15 cellular contexts compared by ENCODE assay signal in the genomic region with DNA sequence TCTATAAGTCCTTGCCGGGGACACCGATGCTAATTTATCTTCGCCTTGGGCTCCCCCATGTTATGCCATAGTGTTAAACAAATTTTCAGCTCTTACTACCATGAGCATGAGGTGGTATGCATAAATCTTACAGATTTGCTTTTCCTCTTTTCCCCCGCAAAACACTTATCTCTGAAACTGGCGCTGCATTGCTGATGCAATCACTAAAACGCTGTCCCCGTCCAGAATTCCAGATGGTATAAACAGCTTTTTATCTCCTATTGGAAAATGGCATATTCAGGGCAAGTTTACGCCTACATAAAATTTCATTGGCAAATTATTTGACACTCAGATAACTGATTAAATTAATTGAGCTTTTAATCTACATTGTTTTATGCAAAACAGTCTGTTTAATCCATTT.
DNase-seq lines count a peak whose midpoint lies in the region; ATAC-seq and TF ChIP-seq lines count a peak whose summit lies in the region.
"Had no signal": no experiment of that assay in that cellular context is flagged by ENCODE, and none has a peak within 500 bp of the region (broad histone marks: within the 10 kb centered on the region; RNA-seq: fewer than 3 reads in every experiment).

No MANE protein-coding gene starts in this region.

- H3K9me2 ChIP-seq in SK-N-SH, result no peaks in the 10 kb centered on the region

- H3K79me1 ChIP-seq in neuronal stem cell (ENCODE audit: low read depth, low read length), result no peaks in the 10 kb centered on the region

- H3K4me1 ChIP-seq in SK-N-SH (ENCODE audit: control insufficient read depth in 1 of 2, insufficient read depth in 2 of 2, low read depth in 1 of 2, low read length in 1 of 2) (peaks cover 0 to 17% of the 10 kb centered on the region in 2 experiments; a peak in 2 of 4 replicates), neuronal stem cell (ENCODE audit: control insufficient read depth in 2 of 2, insufficient read depth in 1 of 2, low read depth in 1 of 2, low read length in 2 of 2) (peaks cover 0 to 5% of the 10 kb centered on the region in 2 donors)
- H3K4me1 ChIP-seq: BLaER1 had no signal

- H2AK5ac ChIP-seq in neuronal stem cell (ENCODE audit: low read depth, low read length), result no peak overlapping the region

- H3K4ac ChIP-seq in neuronal stem cell (ENCODE audit: low read length), result no peak overlapping the region

- TF ChIP-seq CTCF in SK-N-SH (IDR thresholded peaks at IDR 0.05), result no peak

- H3F3A ChIP-seq in SK-N-SH (replicated peaks; ENCODE audit: insufficient read depth), result no peaks in the 10 kb centered on the region

- POLR2A ChIA-PET in SK-N-SH (lab: Yijun Ruan, JAX), result no interaction called here

- no peaks in the 10 kb centered on the region for H3K79me2 ChIP-seq in SK-N-SH (ENCODE audit: insufficient read depth)

- H2BK5ac ChIP-seq in neuronal stem cell (ENCODE audit: low read length), result no peak overlapping the region

- no peak overlapping the region for H2BK120ac ChIP-seq in neuronal stem cell (ENCODE audit: low read depth, low read length)

- ATAC-seq in GM21515 (IDR thresholded peaks at IDR 0.05; ENCODE audit: unreplicated experiment) (no peak), HG02852 (IDR thresholded peaks at IDR 0.05; ENCODE audit: unreplicated experiment) (no peak)
- ATAC-seq: GM12878 had no signal

- H3K4me3 ChIP-seq in SK-N-SH (ENCODE audit: low read depth in 2 of 2, low read length in 1 of 2) (no peak overlapping the region), neuronal stem cell (ENCODE audit: low read length in 2 of 2) (no peak overlapping the region)
- H3K4me3 ChIP-seq: BLaER1, GM12878 had no signal

- H4K20me1 ChIP-seq in SK-N-SH (ENCODE audit: insufficient read depth), result no peaks in the 10 kb centered on the region
- H4K20me1 ChIP-seq: BLaER1 had no signal

- no peak overlapping the region for H3K9ac ChIP-seq in SK-N-SH
- H3K9ac ChIP-seq in neuronal stem cell (ENCODE audit: low read depth, low read length, poor library complexity), result no peak overlapping the region
- H3K9ac ChIP-seq: BLaER1 had no signal

- DNase-seq in DMS 273 (lab: John Stamatoyannopoulos, UW; ENCODE audit: unreplicated experiment) (peak; percentile 72), SK-N-SH (peak; percentile 37), neuronal stem cell (ENCODE audit: low spot score) (no peak), NCI-H526 treated with DMSO at 0.1 percent for 48 hours (lab: John Stamatoyannopoulos, UW) (no peak)
- DNase-seq: CD4-positive, alpha-beta memory T cell; DMS53; DND-41; EL; GOT3; H9; KG1 had no signal

- H2BK15ac ChIP-seq in neuronal stem cell (ENCODE audit: low read length), result no peak overlapping the region

- H2BK12ac ChIP-seq in neuronal stem cell (ENCODE audit: low read length), result no peak overlapping the region

- H4K91ac ChIP-seq in neuronal stem cell (ENCODE audit: low read depth, low read length, poor library complexity), result no peak overlapping the region

- no peak overlapping the region for H4K8ac ChIP-seq in neuronal stem cell (ENCODE audit: low read depth, low read length)

- H3K27me3 ChIP-seq in SK-N-SH (ENCODE audit: insufficient read depth) (no peaks in the 10 kb centered on the region), neuronal stem cell (ENCODE audit: control insufficient read depth in 3 of 3, insufficient read depth in 3 of 3, low read depth in 1 of 3, low read length in 3 of 3) (no peaks in the 10 kb centered on the region)
- H3K27me3 ChIP-seq: BLaER1 had no signal

- H3K4me2 ChIP-seq in SK-N-SH, result no peak overlapping the region
- no peak overlapping the region for H3K4me2 ChIP-seq in neuronal stem cell (ENCODE audit: insufficient read depth, low read length, poor library complexity, severe bottlenecking)
- H3K4me2 ChIP-seq: BLaER1 had no signal

- H3K23ac ChIP-seq in neuronal stem cell (ENCODE audit: low read depth, low read length, poor library complexity), result no peak overlapping the region

- WGBS in SK-N-SH (ENCODE audit: low lambda C conversion rate), result 8% methylated on average over 8 of the region's 8 CpGs
- no CpG with 5 or more reads among the region's 8 CpGs for WGBS in neuronal stem cell (ENCODE audit: extremely low coverage in 2 of 2, insufficient read length in 2 of 2, insufficient replicate concordance in 1 of 2), 2 donors

- no peaks in the 10 kb centered on the region for H3K9me3 ChIP-seq in SK-N-SH
- H3K9me3 ChIP-seq in neuronal stem cell (replicated peaks in 1 of 2; ENCODE audit: control insufficient read depth in 2 of 2, insufficient read depth in 1 of 2, low read depth in 1 of 2, low read length in 2 of 2), result no peaks in the 10 kb centered on the region
- H3K9me3 ChIP-seq: BLaER1 had no signal

- peak in 1 of 2 experiments; percentile 91; a peak in 2 of 4 replicates for TF ChIP-seq EP300 in SK-N-SH (IDR thresholded peaks at IDR 0.05; ENCODE audit: borderline replicate concordance in 1 of 2, low read depth in 1 of 2, low read length in 1 of 2)

- H3K14ac ChIP-seq in neuronal stem cell (ENCODE audit: low read length), result no peak overlapping the region

- H3K27ac ChIP-seq in SK-N-SH (ENCODE audit: low read depth in 2 of 2, low read length in 1 of 2), result peak overlapping the region in 1 of 2 experiments; percentile 71; a peak in 1 of 4 replicates
- H3K27ac ChIP-seq in neuronal stem cell (replicated peaks; ENCODE audit: low read length), result no peak overlapping the region
- H3K27ac ChIP-seq: BLaER1 had no signal

- H3K36me3 ChIP-seq in SK-N-SH (replicated peaks in 1 of 2; ENCODE audit: control insufficient read depth in 1 of 2, insufficient read depth in 2 of 2, low read length in 1 of 2), result no peaks in the 10 kb centered on the region
- no peaks in the 10 kb centered on the region for H3K36me3 ChIP-seq in neuronal stem cell (replicated peaks in 1 of 2; ENCODE audit: control insufficient read depth in 2 of 2, insufficient read depth in 2 of 2, low read length in 2 of 2)
- H3K36me3 ChIP-seq: BLaER1 had no signal

- TF ChIP-seq RAD21 in SK-N-SH (IDR thresholded peaks at IDR 0.05; ENCODE audit: low read length), result no peak; the same call in 1 of the 2 replicates

- CTCF ChIA-PET in SK-N-SH (lab: Yijun Ruan, JAX), result interaction anchor here (0.7 kb wide), 1 partner anchor 21 kb away, joined by 3 read pairs; no protein-coding TSS in a partner anchor

- no peak overlapping the region for H2AFZ ChIP-seq in SK-N-SH (ENCODE audit: low read depth)
- peak overlapping the region; percentile 43 for H2AFZ ChIP-seq in neuronal stem cell (ENCODE audit: low read length)

- H3K18ac ChIP-seq in neuronal stem cell (ENCODE audit: low read length), result no peak overlapping the region

TF ChIP-seq in SK-N-SH, 30 proteins besides CTCF, POLR2A, EP300 and RAD21:
- TF ChIP-seq TEAD4 (IDR thresholded peaks at IDR 0.05; ENCODE audit: borderline replicate concordance, insufficient read depth) (no peak), MXI1 (IDR thresholded peaks at IDR 0.05; ENCODE audit: low read depth, low read length) (0 out of 2 replicates have a peak, but pooled peaks have one; percentile 11), GATA2 (CRISPR knock-in tag; IDR thresholded peaks at IDR 0.05) (peak; percentile 95), CHD2 (IDR thresholded peaks at IDR 0.05; ENCODE audit: low read length, partially characterized antibody) (peak; percentile 73), ZBTB33 (IDR thresholded peaks at IDR 0.05; ENCODE audit: borderline replicate concordance, low read depth) (no peak), TCF12 (IDR thresholded peaks at IDR 0.05) (peak; percentile 44; the same call in 1 of the 2 replicates), FOSL2 (IDR thresholded peaks at IDR 0.05; ENCODE audit: borderline replicate concordance, low read depth) (no peak), EZH2phosphoT487 (IDR thresholded peaks at IDR 0.05; ENCODE audit: borderline replicate concordance, low read depth) (no peak), RCOR1 (IDR thresholded peaks at IDR 0.05; ENCODE audit: low read length) (peak; percentile 73), PBX3 (IDR thresholded peaks at IDR 0.05) (no peak), NRF1 (IDR thresholded peaks at IDR 0.05; ENCODE audit: low read depth, low read length) (no peak), FOXJ3 (CRISPR knock-in tag; IDR thresholded peaks at IDR 0.05) (peak; percentile 84), USF1 (IDR thresholded peaks at IDR 0.05; ENCODE audit: borderline replicate concordance, low read depth) (no peak)

Comparison
In these comparisons a context has a peak if more than half of its experiments do, and no peak if none do; other contexts are left out.
1. DNase-seq: peak in DMS 273 (single experiment) and SK-N-SH (single experiment); none in neuronal stem cell (single experiment) and NCI-H526 treated with DMSO at 0.1 percent for 48 hours (single experiment).